In genomic region chr7:147412109-147412508, GRCh38 we compare ENCODE assay signal across 12 cellular contexts.
"Had no signal": no experiment of that assay in that cellular context is flagged by ENCODE, and none has a peak within 500 bp of the region (broad histone marks: within the 10 kb centered on the region; RNA-seq: fewer than 3 reads in every experiment).

No MANE protein-coding gene starts in this region.

- ATAC-seq: esophagus mucosa, heart right ventricle, T-helper 17 cell, WTC11 had no signal

- H3K36me3 ChIP-seq: brain microvascular endothelial cell, heart right ventricle had no signal

- H3K4me1 ChIP-seq: heart right ventricle had no signal

- FAIRE-seq: endometrium had no signal

- DNase-seq: activated CD4-positive, alpha-beta T cell treated with anti-CD3 and anti-CD28 coated beads, Interleukin-2, amount 10 ng/mL, durations not matched to agents 24 days and 14 days; activated CD8-positive, alpha-beta memory T cell treated with anti-CD3 and anti-CD28 coated beads for 24 hours; activated naive CD4-positive, alpha-beta T cell treated with anti-CD3 and anti-CD28 coated beads for 36 hours; cerebellar nuclear complex; heart right ventricle; retina; T-helper 17 cell had no signal

- H3K27ac ChIP-seq: brain microvascular endothelial cell, heart right ventricle, skin epidermis had no signal

- H3K27me3 ChIP-seq: brain microvascular endothelial cell, heart right ventricle had no signal

- H3K4me3 ChIP-seq: heart right ventricle, skin epidermis had no signal
